19 cellular contexts compared by ENCODE assay signal in the genomic region with DNA sequence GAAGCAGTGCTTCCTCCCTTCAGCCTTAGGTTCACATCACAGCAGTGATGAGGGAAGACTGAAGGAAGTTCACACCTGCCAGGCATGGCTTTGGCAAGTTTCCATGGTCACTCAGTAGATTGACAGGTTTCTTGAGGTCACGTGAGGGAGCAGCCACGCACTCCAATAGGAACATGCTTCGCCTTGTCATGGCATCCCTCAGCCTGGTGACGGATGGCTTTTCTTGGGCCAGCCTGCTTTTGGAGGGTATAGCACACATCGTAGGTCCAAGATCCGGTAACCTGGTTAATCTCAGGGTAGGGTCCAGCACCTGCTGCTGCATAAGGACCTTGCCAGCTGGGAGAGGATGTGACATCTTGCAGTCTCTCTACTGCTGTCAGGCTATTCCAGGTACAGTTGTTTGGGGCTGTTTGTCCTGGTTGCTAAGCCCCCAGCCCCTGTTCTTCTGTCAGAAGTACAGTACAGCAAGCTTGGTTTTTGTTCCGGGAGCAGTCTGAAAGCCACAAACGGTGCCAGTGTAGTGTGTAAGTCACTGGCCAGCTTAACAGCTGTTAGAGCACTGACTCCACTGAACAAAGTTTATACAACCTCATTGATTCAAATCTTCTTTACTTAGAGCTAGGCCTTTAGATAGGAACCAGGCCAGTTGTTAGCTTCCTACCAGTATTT. TPM values are rescaled to one million over a fixed set of nuclear protein-coding genes. Genes with fewer than 3 reads are reported as not detected.
DNase-seq lines count a peak whose midpoint lies in the region; ATAC-seq and TF ChIP-seq lines count a peak whose summit lies in the region.
"Had no signal": no experiment of that assay in that cellular context is flagged by ENCODE, and none has a peak within 500 bp of the region (broad histone marks: within the 10 kb centered on the region; RNA-seq: fewer than 3 reads in every experiment).

No MANE protein-coding gene starts in this region.

- in situ Hi-C loops in mammary epithelial cell (cut with MboI; ENCODE audit: low sequenced_read_pairs in 2 of 2), result loop anchor here in 1 of 2 donors (25.0 kb wide), 1 partner anchor 644 kb away; no protein-coding TSS in a partner anchor

- no peak overlapping the region for H2AFZ ChIP-seq in mammary epithelial cell (ENCODE audit: low read depth, low read length)

- H3K9me3 ChIP-seq in mammary epithelial cell (replicated peaks; ENCODE audit: insufficient read depth, low read length) (no peaks in the 10 kb centered on the region), mucosa of descending colon (no peaks in the 10 kb centered on the region), upper lobe of right lung (no peaks in the 10 kb centered on the region)
- H3K9me3 ChIP-seq: thyroid gland had no signal

- peaks cover 8% of the 10 kb centered on the region for H3K36me3 ChIP-seq in mammary epithelial cell (ENCODE audit: insufficient read depth, low read length)
- no peaks in the 10 kb centered on the region for H3K36me3 ChIP-seq in mucosa of descending colon (ENCODE audit: low read depth)
- H3K36me3 ChIP-seq in upper lobe of right lung, result peaks cover 48% of the 10 kb centered on the region

- CTCF ChIA-PET in MCF 10A (lab: Yijun Ruan, JAX), result interaction anchor here (0.9 to 10.0 kb wide), 3 partner anchors 10 to 73 kb away, joined by 3 to 185 read pairs (median 152); no protein-coding TSS in a partner anchor
- CTCF ChIA-PET in mammary epithelial cell (lab: Charles Lee; ENCODE audit: low non-redundant PET), result no interaction called here

- dilution Hi-C loops in mammary epithelial cell (cut with HindIII; ENCODE audit: low sequenced_read_pairs), result no loop called here

- intact Hi-C loops in MCF 10A (cut with micrococcal nuclease) (no loop called here), mammary epithelial cell (cut with micrococcal nuclease) (no loop called here), mucosa of descending colon (cut with DNase I, micrococcal nuclease) (no loop called here), upper lobe of right lung (cut with DNase I) (no loop called here)

- peaks cover 44% of the 10 kb centered on the region for H3K36me3 Mint-ChIP-seq in MCF 10A (ENCODE audit: insufficient read depth, unreplicated experiment)
- H3K36me3 Mint-ChIP-seq in activated naive CD4-positive, alpha-beta T cell treated with anti-CD3 and anti-CD28 coated beads, Interleukin-2, amount 50 U/mL, for 72 hours, result peaks cover 20 to 34% of the 10 kb centered on the region in 2 donors

- WGBS in mammary epithelial cell (ENCODE audit: low coverage, missing lambda C conversion rate), result 86% methylated on average over 8 of the region's 8 CpGs

- no peak for TF ChIP-seq CTCF in MCF 10A (IDR thresholded peaks at IDR 0.05; ENCODE audit: unreplicated experiment)
- TF ChIP-seq CTCF in mammary epithelial cell (conservative IDR thresholded peaks at IDR 0.05 in 1 of 2, IDR thresholded peaks at IDR 0.05 in 1 of 2; ENCODE audit: extremely low read depth in 1 of 2, insufficient read depth in 1 of 2, low read depth in 1 of 2, low read length in 2 of 2), result no peak
- no peak for TF ChIP-seq CTCF in mucosa of descending colon (IDR thresholded peaks at IDR 0.05)
- TF ChIP-seq CTCF in upper lobe of right lung (IDR thresholded peaks at IDR 0.05), result no peak

- peaks cover 35% of the 10 kb centered on the region for H3K79me2 ChIP-seq in mammary epithelial cell (ENCODE audit: insufficient read depth, low read length)

- POLR2A ChIA-PET in MCF 10A (lab: Yijun Ruan, JAX), result interaction anchor here (11.5 kb wide), 1 partner anchor 17 kb away, joined by 283 read pairs; no protein-coding TSS in a partner anchor

- H4K20me1 ChIP-seq in mammary epithelial cell (ENCODE audit: insufficient read depth, low read length), result no peaks in the 10 kb centered on the region

- no peaks in the 10 kb centered on the region for H3K27me3 Mint-ChIP-seq in MCF 10A (ENCODE audit: insufficient read depth, unreplicated experiment)

- DNase-seq in MCF 10A (ENCODE audit: unreplicated experiment) (no peak), mammary epithelial cell (no peak), mucosa of descending colon (no peak), upper lobe of right lung (no peak), SW480 (ENCODE audit: low spot score) (no peak)
- no peak for DNase-seq in activated naive CD4-positive, alpha-beta T cell treated with anti-CD3 and anti-CD28 coated beads, Interleukin-2, amount 50 U/mL, for 72 hours (ENCODE audit: low spot score in 2 of 2)
- DNase-seq: activated CD8-positive, alpha-beta memory T cell treated with anti-CD3 and anti-CD28 coated beads, Interleukin-2, amount 50 U/mL, for 4 hours; DMS 273 treated with DMSO at 0.1 percent for 48 hours; erythroblast; islet precursor cell; Karpas-422; NCI-H1694; NCI-H510A; retina; thyroid gland had no signal

- no peak overlapping the region for H3K4me3 Mint-ChIP-seq in MCF 10A (ENCODE audit: unreplicated experiment)

- no peak overlapping the region for H3K9ac ChIP-seq in mammary epithelial cell (ENCODE audit: insufficient read depth, low read length)

- peak in 1 of 2 donors; percentile 4 for ATAC-seq in activated naive CD4-positive, alpha-beta T cell treated with anti-CD3 and anti-CD28 coated beads, Interleukin-2, amount 50 U/mL, for 72 hours
- ATAC-seq in mucosa of descending colon, result peak; percentile 40
- no peak for ATAC-seq in upper lobe of right lung
- no peak for ATAC-seq in GM21529 (IDR thresholded peaks at IDR 0.05; ENCODE audit: unreplicated experiment)
- ATAC-seq in HG03097 (IDR thresholded peaks at IDR 0.05; ENCODE audit: low FRiP score, unreplicated experiment), result no peak

- peaks cover 41% of the 10 kb centered on the region for H3K4me1 ChIP-seq in mammary epithelial cell (ENCODE audit: insufficient read depth, low read length)
- no peaks in the 10 kb centered on the region for H3K4me1 ChIP-seq in mucosa of descending colon (ENCODE audit: low read depth)
- peaks cover 47% of the 10 kb centered on the region for H3K4me1 ChIP-seq in upper lobe of right lung

- H3K4me3 ChIP-seq in mammary epithelial cell (replicated peaks in 1 of 3; ENCODE audit: insufficient read depth in 1 of 3, low read depth in 2 of 3, low read length in 3 of 3) (no peak overlapping the region), mucosa of descending colon (no peak overlapping the region), upper lobe of right lung (no peak overlapping the region)
- H3K4me3 ChIP-seq: coronary artery, thyroid gland had no signal

- H3K4me1 Mint-ChIP-seq in MCF 10A (ENCODE audit: insufficient read depth, unreplicated experiment), result peaks cover 22% of the 10 kb centered on the region

- no peaks in the 10 kb centered on the region for H3K9me3 Mint-ChIP-seq in MCF 10A (ENCODE audit: unreplicated experiment)
- no peaks in the 10 kb centered on the region for H3K9me3 Mint-ChIP-seq in activated naive CD4-positive, alpha-beta T cell treated with anti-CD3 and anti-CD28 coated beads, Interleukin-2, amount 50 U/mL, for 72 hours

- H3K4me2 ChIP-seq in mammary epithelial cell (ENCODE audit: insufficient read depth, low read depth, low read length), result no peak overlapping the region

- H3K27ac ChIP-seq in mammary epithelial cell (ENCODE audit: insufficient read depth, low read depth, low read length), result no peak overlapping the region
- H3K27ac ChIP-seq in upper lobe of right lung, result peak overlapping the region; percentile 12
- H3K27ac ChIP-seq: HL-60, thyroid gland had no signal

- peak overlapping the region; percentile 27 for H3K27ac Mint-ChIP-seq in MCF 10A (ENCODE audit: low read depth, unreplicated experiment)
- H3K27ac Mint-ChIP-seq in activated naive CD4-positive, alpha-beta T cell treated with anti-CD3 and anti-CD28 coated beads, Interleukin-2, amount 50 U/mL, for 72 hours, result peak overlapping the region; percentile 12 to 92

- TSS peak; percentile 5 for BruUV-seq in MCF 10A (replicated peaks; lab: Mats Ljungman, UMichigan)
- BruUV-seq in mammary epithelial cell (replicated peaks; lab: Mats Ljungman, UMichigan), result no TSS peak

- H3K27me3 ChIP-seq in mammary epithelial cell (ENCODE audit: insufficient read depth, low read length), result no peaks in the 10 kb centered on the region
- H3K27me3 ChIP-seq in upper lobe of right lung, result no peaks in the 10 kb centered on the region
- H3K27me3 ChIP-seq: thyroid gland had no signal

RNA-seq across cellular contexts. Expression of a gene that starts 42.3 kb away (rescaled TPM):
- total RNA-seq in MCF 10A (2022) (62.7 and 66.0 TPM in 2 replicates), mammary epithelial cell (10 to 100 TPM; 70.7 to 85.9 TPM), mucosa of descending colon (10 to 100 TPM; 39.1 to 61.8 (median 57.5) TPM), upper lobe of right lung (52.2 TPM)
- 75.2 TPM for polyA plus RNA-seq in mammary epithelial cell
- 28.0 TPM for polyA minus RNA-seq in mammary epithelial cell
- total RNA-seq in activated naive CD4-positive, alpha-beta T cell treated with anti-CD3 and anti-CD28 coated beads, Interleukin-2, amount 50 U/mL, for 72 hours, result 100 to 1,000 TPM in 1 of 2 donors, 10 to 100 TPM in 1; 87.1 to 166 TPM
